Comparison of ENCODE assay signal across 8 cellular contexts in genomic region chr6:30130887-30131862, GRCh38.
DNase-seq lines count a peak whose midpoint lies in the region; ATAC-seq and TF ChIP-seq lines count a peak whose summit lies in the region.

No MANE protein-coding gene starts in this region.

- DNase-seq in DMS153 treated with DMSO at 0.1 percent for 48 hours (lab: John Stamatoyannopoulos, UW; ENCODE audit: unreplicated experiment): peak; percentile 68
- DNase-seq in HEK293T (ENCODE audit: extremely low spot score): peak; percentile 85
- peak; percentile 75 for DNase-seq in NCI-H345 (lab: John Stamatoyannopoulos, UW)
- DNase-seq in activated CD4-positive, CD25-positive, alpha-beta regulatory T cell (lab: John Stamatoyannopoulos, UW): peak in 3 of 4 experiments; percentile 9 to 41 (median 39)
- DNase-seq in caudate nucleus (lab: John Stamatoyannopoulos, UW): peak in 50 of 61 donors; percentile 1 to 84 (median 24)
- DNase-seq in islet precursor cell: peak; percentile 80
- peak; percentile 33 to 41 for DNase-seq in stimulated activated CD4-positive, alpha-beta T cell treated with anti-CD3 and anti-CD28 coated beads, Interleukin-1b, Interleukin-23, amount 100 ng/mL, for 1 hour (ENCODE audit: low read depth in 2 of 2)

- CTCF ChIA-PET in HEK293T (lab: Yijun Ruan, JAX): interaction anchor here (0.6 to 5.5 kb wide), 29 partner anchors 9 to 404 kb away, joined by 3 to 66 read pairs (median 3); partner anchors contain the start of genes POLR1H and TRIM31

- no peak for ATAC-seq in HG02852 (IDR thresholded peaks at IDR 0.05; ENCODE audit: unreplicated experiment)

- POLR2A ChIA-PET in HEK293T (lab: Yijun Ruan, JAX): interaction anchor here (0.7 to 3.0 kb wide), 5 partner anchors 21 to 82 kb away, joined by 3 to 22 read pairs (median 3); partner anchors contain the start of gene TRIM26

- H3K27ac ChIP-seq in caudate nucleus (ENCODE audit: low read depth, low read length): no peak overlapping the region

TF ChIP-seq in HEK293T, 16 proteins besides CTCF, POLR2A, EP300 and RAD21:
- TF ChIP-seq PKNOX1 (IDR thresholded peaks at IDR 0.05) (peak; percentile 82), HDGF (IDR thresholded peaks at IDR 0.05; ENCODE audit: borderline replicate concordance) (no peak)
TF ChIP-seq in HEK293T: peak in this region for 1.

Comparison
In these comparisons a context has a peak if more than half of its experiments do, and no peak if none do; other contexts are left out.
1. DNase-seq: peak in every context shown above with its lines; median percentile 85 in HEK293T; 80 in islet precursor cell; 75 in NCI-H345; 68 in DMS153 treated with DMSO at 0.1 percent for 48 hours; 39 in activated CD4-positive, CD25-positive, alpha-beta regulatory T cell; 37 in stimulated activated CD4-positive, alpha-beta T cell treated with anti-CD3 and anti-CD28 coated beads, Interleukin-1b, Interleukin-23, amount 100 ng/mL, for 1 hour; 24 in caudate nucleus.